Comparison of ENCODE assay signal across 6 cellular contexts in the genomic region with DNA sequence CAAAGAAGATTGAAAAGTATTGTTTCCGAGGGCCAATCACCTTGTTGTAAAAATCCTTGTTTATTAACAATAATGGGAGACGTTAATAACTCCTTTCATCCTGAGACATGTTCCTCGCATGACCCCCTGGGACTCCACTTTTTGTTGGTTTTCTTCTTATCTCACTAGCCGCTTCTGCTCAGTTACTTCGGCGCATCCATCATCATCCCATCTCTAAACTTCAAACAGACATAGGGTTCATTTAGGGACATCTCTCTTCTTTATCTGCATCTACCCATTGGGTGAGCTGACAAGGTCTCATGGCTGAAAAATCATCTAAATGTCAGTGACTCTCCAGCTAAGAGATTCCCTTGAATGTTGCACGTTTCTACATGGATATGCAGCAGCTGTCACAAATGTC.
"Had no signal": no experiment of that assay in that cellular context is flagged by ENCODE, and none has a peak within 500 bp of the region (broad histone marks: within the 10 kb centered on the region; RNA-seq: fewer than 3 reads in every experiment).

No MANE protein-coding gene starts in this region.

- H3K9ac ChIP-seq: KMS-11 had no signal

- H3K4me2 ChIP-seq: KMS-11 had no signal

- DNase-seq: IMR-90, KBM-7, KG1 had no signal

- H3K27ac ChIP-seq: HL-60, KMS-11 had no signal

- FAIRE-seq: HTR-8/SVneo had no signal
